In genomic region chr17:72832306-72832705, GRCh38 we compare ENCODE assay signal across 28 cellular contexts.
"Had no signal": no experiment of that assay in that cellular context is flagged by ENCODE, and none has a peak within 500 bp of the region (broad histone marks: within the 10 kb centered on the region; RNA-seq: fewer than 3 reads in every experiment).

No MANE protein-coding gene starts in this region.

- H3K36me3 ChIP-seq: colonic mucosa, gastrocnemius medialis had no signal

- H3K4me1 ChIP-seq: colonic mucosa, esophagus muscularis mucosa, esophagus squamous epithelium, foreskin keratinocyte, gastrocnemius medialis, gastroesophageal sphincter, heart left ventricle, heart right ventricle had no signal

- H3K27ac Mint-ChIP-seq: dendritic cell treated with granulocyte-macrophage colony-stimulating factor and Interleukin-4, amounts not matched to agents 40 ng/mL and 50 ng/mL, for 4 days; effector memory CD8-positive, alpha-beta T cell; endodermal cell had no signal

- H3K27ac ChIP-seq: colonic mucosa, coronary artery, epithelial cell of prostate, esophagus muscularis mucosa, esophagus squamous epithelium, foreskin keratinocyte, gastrocnemius medialis, gastroesophageal sphincter, heart left ventricle, heart right ventricle had no signal

- H3K27me3 ChIP-seq: colonic mucosa, dorsolateral prefrontal cortex, esophagus muscularis mucosa, esophagus squamous epithelium, foreskin keratinocyte, gastrocnemius medialis, gastroesophageal sphincter, heart left ventricle, heart right ventricle had no signal

- H3K4me3 Mint-ChIP-seq: dendritic cell treated with granulocyte-macrophage colony-stimulating factor and Interleukin-4, amounts not matched to agents 40 ng/mL and 50 ng/mL, for 4 days; effector memory CD8-positive, alpha-beta T cell; endodermal cell had no signal

- H3K4me3 ChIP-seq: colonic mucosa, coronary artery, dorsolateral prefrontal cortex, esophagus muscularis mucosa, esophagus squamous epithelium, gastrocnemius medialis, gastroesophageal sphincter, heart left ventricle, heart right ventricle had no signal

- H3K9me3 ChIP-seq: colonic mucosa, esophagus muscularis mucosa, esophagus squamous epithelium, gastrocnemius medialis, gastroesophageal sphincter, heart right ventricle had no signal

- ATAC-seq: effector memory CD8-positive, alpha-beta T cell; esophagus mucosa; foreskin keratinocyte; gastrocnemius medialis; gastroesophageal sphincter; heart left ventricle; heart right ventricle had no signal

- H3K27me3 Mint-ChIP-seq: dendritic cell treated with granulocyte-macrophage colony-stimulating factor and Interleukin-4, amounts not matched to agents 40 ng/mL and 50 ng/mL, for 4 days; effector memory CD8-positive, alpha-beta T cell had no signal

- FAIRE-seq: colon, endometrium, endothelial cell of umbilical vein, frontal cortex had no signal

- DNase-seq: colonic mucosa; cortex of kidney; dermis blood vessel endothelial cell; dorsolateral prefrontal cortex; effector CD4-positive, alpha-beta T cell; effector CD8-positive, alpha-beta T cell; effector memory CD4-positive, alpha-beta T cell; effector memory CD8-positive, alpha-beta T cell; endodermal cell; erythroblast; esophagus squamous epithelium; foreskin fibroblast; foreskin melanocyte; gastrocnemius medialis; glutamatergic neuron; heart left ventricle; heart right ventricle had no signal
